9 cellular contexts compared by ENCODE assay signal in genomic region chr13:19861762-19862161, GRCh38. TPM values are rescaled to one million over a fixed set of nuclear protein-coding genes. Genes with fewer than 3 reads are reported as not detected.
A peak's percentile ranks its signal among the peaks of the same experiment; 100 is the strongest.
DNase-seq lines count a peak whose midpoint lies in the region; ATAC-seq and TF ChIP-seq lines count a peak whose summit lies in the region.
"Had no signal": no experiment of that assay in that cellular context is flagged by ENCODE, and none has a peak within 500 bp of the region (broad histone marks: within the 10 kb centered on the region; RNA-seq: fewer than 3 reads in every experiment).

No MANE protein-coding gene starts in this region.

- ATAC-seq in naive thymus-derived CD8-positive, alpha-beta T cell, result no peak
- ATAC-seq in HG03159 (IDR thresholded peaks at IDR 0.05; ENCODE audit: unreplicated experiment) (no peak), HG02588 (IDR thresholded peaks at IDR 0.05; ENCODE audit: unreplicated experiment) (no peak)

- POLR2A ChIA-PET in AG04449 (lab: Yijun Ruan, JAX), result interaction anchor here (2.0 kb wide), 1 partner anchor 16 kb away, joined by 5 read pairs; no protein-coding TSS in a partner anchor
- POLR2A ChIA-PET in naive thymus-derived CD8-positive, alpha-beta T cell (lab: Charles Lee), result interaction anchor here (0.6 to 1.5 kb wide), 5 partner anchors 16 to 96 kb away, joined by 3 to 7 read pairs (median 4); partner anchors contain the start of gene PSPC1

- intact Hi-C loops in dendritic cell treated with granulocyte-macrophage colony-stimulating factor and Interleukin-4, amounts not matched to agents 40 ng/mL and 50 ng/mL, for 4 days (cut with micrococcal nuclease), result loop anchor here (5.0 kb wide), 1 partner anchor 229 kb away; the partner anchor contains the start of gene MPHOSPH8

- CTCF ChIA-PET in AG04449 (lab: Yijun Ruan, JAX), result interaction anchor here (2.0 kb wide), 1 partner anchor 16 kb away, joined by 8 read pairs; no protein-coding TSS in a partner anchor

- peak overlapping the region; percentile 97 for H3K27ac ChIP-seq in KOPT-K1 (ENCODE audit: low read depth, low read length, poor library complexity, severe bottlenecking)

- H3K27ac Mint-ChIP-seq in dendritic cell treated with granulocyte-macrophage colony-stimulating factor and Interleukin-4, amounts not matched to agents 40 ng/mL and 50 ng/mL, for 4 days, result peak overlapping the region; percentile 99
- peak overlapping the region; percentile 93 to 98 (median 96) for H3K27ac Mint-ChIP-seq in naive thymus-derived CD8-positive, alpha-beta T cell

- no peaks in the 10 kb centered on the region for H3K27me3 Mint-ChIP-seq in dendritic cell treated with granulocyte-macrophage colony-stimulating factor and Interleukin-4, amounts not matched to agents 40 ng/mL and 50 ng/mL, for 4 days
- H3K27me3 Mint-ChIP-seq in naive thymus-derived CD8-positive, alpha-beta T cell, result no peaks in the 10 kb centered on the region

- H3K4me1 Mint-ChIP-seq in dendritic cell treated with granulocyte-macrophage colony-stimulating factor and Interleukin-4, amounts not matched to agents 40 ng/mL and 50 ng/mL, for 4 days (ENCODE audit: low read depth), result peaks cover 27% of the 10 kb centered on the region
- peaks cover 15 to 50% (median 48%) of the 10 kb centered on the region in 4 donors for H3K4me1 Mint-ChIP-seq in naive thymus-derived CD8-positive, alpha-beta T cell

- H3K36me3 Mint-ChIP-seq in dendritic cell treated with granulocyte-macrophage colony-stimulating factor and Interleukin-4, amounts not matched to agents 40 ng/mL and 50 ng/mL, for 4 days (ENCODE audit: low read depth), result peaks cover 72% of the 10 kb centered on the region
- H3K36me3 Mint-ChIP-seq in naive thymus-derived CD8-positive, alpha-beta T cell, result peaks cover 0 to 30% (median 5%) of the 10 kb centered on the region in 3 donors

- H3K9me3 Mint-ChIP-seq in dendritic cell treated with granulocyte-macrophage colony-stimulating factor and Interleukin-4, amounts not matched to agents 40 ng/mL and 50 ng/mL, for 4 days, result no peaks in the 10 kb centered on the region
- no peaks in the 10 kb centered on the region for H3K9me3 Mint-ChIP-seq in naive thymus-derived CD8-positive, alpha-beta T cell

- no peak for DNase-seq in AG04449 (ENCODE audit: low read depth, low spot score)
- DNase-seq in naive thymus-derived CD8-positive, alpha-beta T cell, result no peak
- no peak for DNase-seq in NCI-H146 treated with DMSO at 0.1 percent for 48 hours (lab: John Stamatoyannopoulos, UW; ENCODE audit: unreplicated experiment)
- no peak for DNase-seq in OCI-M1 (lab: John Stamatoyannopoulos, UW)
- DNase-seq: NCI-H345 had no signal

- H3K4me3 Mint-ChIP-seq in dendritic cell treated with granulocyte-macrophage colony-stimulating factor and Interleukin-4, amounts not matched to agents 40 ng/mL and 50 ng/mL, for 4 days, result peak overlapping the region; percentile 95
- peak overlapping the region; percentile 89 to 98 (median 97) for H3K4me3 Mint-ChIP-seq in naive thymus-derived CD8-positive, alpha-beta T cell

- H3K9me3 ChIP-seq in KOPT-K1 (ENCODE audit: insufficient read depth, low read length, poor library complexity, severe bottlenecking), result no peaks in the 10 kb centered on the region

- H3K36me3 ChIP-seq in KOPT-K1 (ENCODE audit: insufficient read depth, low read length), result peaks cover 34% of the 10 kb centered on the region

- peak overlapping the region; percentile 78 for H3K4me3 ChIP-seq in AG04449 (ENCODE audit: low read depth, low read length)

- no peak for TF ChIP-seq CTCF in AG04449 (IDR thresholded peaks at IDR 0.05; ENCODE audit: insufficient read depth, low read length, missing control alignments)

RNA-seq across cellular contexts. Expression of gene ZMYM5, which starts 1.7 kb away (rescaled TPM):
- 10 to 100 TPM; 28.0 to 33.7 TPM for total RNA-seq in naive thymus-derived CD8-positive, alpha-beta T cell
- polyA plus RNA-seq in naive thymus-derived CD8-positive, alpha-beta T cell, result 10 to 100 TPM; 20.7 to 27.5 (median 23.8) TPM
